8 cellular contexts compared by ENCODE assay signal in the genomic region with DNA sequence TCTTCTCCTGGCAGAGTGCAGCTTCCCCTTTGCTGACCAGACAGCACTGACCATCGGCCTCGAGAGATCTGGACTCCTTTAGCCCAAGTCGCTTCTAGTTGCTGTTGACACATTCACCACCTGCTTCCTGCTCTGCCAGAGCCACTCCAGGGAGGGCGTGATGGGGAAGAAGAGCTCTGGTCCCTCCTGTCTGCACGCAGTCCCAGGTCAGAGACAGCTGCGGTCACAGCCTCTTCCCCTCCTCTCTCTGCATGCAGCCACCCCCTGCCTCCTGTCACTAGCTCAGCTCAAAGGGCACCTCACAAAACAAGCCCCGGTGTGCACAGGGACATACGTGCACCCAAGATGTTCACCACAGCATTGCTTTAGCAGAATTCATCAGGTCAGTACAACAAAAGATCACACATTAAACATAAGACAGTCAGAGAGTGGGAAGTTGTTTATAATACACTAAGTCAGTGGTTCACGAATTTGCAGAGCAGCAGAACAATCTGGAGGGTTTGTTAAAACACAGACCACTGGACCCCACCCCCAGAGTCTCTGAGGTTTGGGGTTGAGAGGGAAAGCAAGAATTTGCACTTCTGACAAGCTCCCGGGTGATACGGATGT.
A peak's percentile ranks its signal among the peaks of the same experiment; 100 is the strongest.
DNase-seq lines count a peak whose midpoint lies in the region; ATAC-seq and TF ChIP-seq lines count a peak whose summit lies in the region.

No MANE protein-coding gene starts in this region.

- no peaks in the 10 kb centered on the region for H3K9me3 Mint-ChIP-seq in MCF 10A (ENCODE audit: unreplicated experiment)

- CTCF ChIA-PET in MCF 10A (lab: Yijun Ruan, JAX) = interaction anchor here (0.7 to 4.9 kb wide), 8 partner anchors 12 to 1094 kb away, joined by 3 to 29 read pairs (median 4); partner anchors contain the start of gene RUNX3

- H3K4me1 ChIP-seq in Karpas-422 (ENCODE audit: low read length) = peaks cover 32% of the 10 kb centered on the region

- ATAC-seq in T-helper 17 cell (peak; percentile 45), HG03469 (IDR thresholded peaks at IDR 0.05; ENCODE audit: unreplicated experiment) (no peak), HG03442 (IDR thresholded peaks at IDR 0.05; ENCODE audit: unreplicated experiment) (no peak)

- H3K27ac Mint-ChIP-seq in T-helper 17 cell (peak overlapping the region; percentile 73), MCF 10A (ENCODE audit: low read depth, unreplicated experiment) (no peak overlapping the region)

- no peak overlapping the region for H3K4me3 ChIP-seq in Karpas-422 (ENCODE audit: low read length)

- POLR2A ChIA-PET in MCF 10A (lab: Yijun Ruan, JAX) = no interaction called here

- H3K9me3 ChIP-seq in Karpas-422 (ENCODE audit: low read length) (no peaks in the 10 kb centered on the region), T-helper 17 cell (ENCODE audit: control insufficient read depth, low read length, poor library complexity, severe bottlenecking) (no peaks in the 10 kb centered on the region)

- no peak overlapping the region for H2AFZ ChIP-seq in Karpas-422 (ENCODE audit: low read length)

- H3K36me3 Mint-ChIP-seq in T-helper 17 cell (ENCODE audit: low read depth) (no peaks in the 10 kb centered on the region), MCF 10A (ENCODE audit: insufficient read depth, unreplicated experiment) (no peaks in the 10 kb centered on the region)

- H3K4me1 Mint-ChIP-seq in T-helper 17 cell (peaks cover 38% of the 10 kb centered on the region), MCF 10A (ENCODE audit: insufficient read depth, unreplicated experiment) (no peaks in the 10 kb centered on the region)

- TF ChIP-seq CTCF in MCF 10A (IDR thresholded peaks at IDR 0.05; ENCODE audit: unreplicated experiment) = no peak

- no TSS peak for BruUV-seq in MCF 10A (replicated peaks; lab: Mats Ljungman, UMichigan)

- H3K36me3 ChIP-seq in Karpas-422 (ENCODE audit: insufficient read depth, low read length) = no peaks in the 10 kb centered on the region

- peaks cover 7% of the 10 kb centered on the region for H3K27me3 Mint-ChIP-seq in T-helper 17 cell
- H3K27me3 Mint-ChIP-seq in MCF 10A (ENCODE audit: insufficient read depth, unreplicated experiment) = peaks cover 36% of the 10 kb centered on the region

- intact Hi-C loops in MCF 10A (cut with micrococcal nuclease) = no loop called here

- H3K9ac ChIP-seq in Karpas-422 (ENCODE audit: low read length) = no peak overlapping the region; the same call in 1 of the 2 replicates

- no peak overlapping the region for H3K27ac ChIP-seq in Karpas-422 (ENCODE audit: low read length)

- DNase-seq in DMS153 (lab: John Stamatoyannopoulos, UW) (peak; percentile 77), Karpas-422 (peak; percentile 57), T-helper 17 cell (no peak), medulla oblongata (ENCODE audit: extremely low spot score) (peak; percentile 80), NCI-H1436 (lab: John Stamatoyannopoulos, UW) (no peak), MCF 10A (ENCODE audit: unreplicated experiment) (no peak)

- H3K9me2 ChIP-seq in Karpas-422 (replicated peaks; ENCODE audit: insufficient read depth, low read length) = no peaks in the 10 kb centered on the region

- H4K20me1 ChIP-seq in Karpas-422 (ENCODE audit: insufficient read depth, low read depth, low read length) = no peaks in the 10 kb centered on the region

- no peak overlapping the region for H3K4me2 ChIP-seq in Karpas-422 (ENCODE audit: low read depth, low read length, poor library complexity, severe bottlenecking)

- H3K27me3 ChIP-seq in Karpas-422 (ENCODE audit: low read length) = no peaks in the 10 kb centered on the region

- no peaks in the 10 kb centered on the region for H3K79me2 ChIP-seq in Karpas-422 (ENCODE audit: low read length)

- H3K4me3 Mint-ChIP-seq in T-helper 17 cell (peak overlapping the region; percentile 79), MCF 10A (ENCODE audit: unreplicated experiment) (no peak overlapping the region)

Comparison
In these comparisons a context has a peak if more than half of its experiments do, and no peak if none do; other contexts are left out.
1. DNase-seq: peak in DMS153 (single experiment), Karpas-422 (single experiment) and medulla oblongata (single experiment); none in T-helper 17 cell (0 of 3), NCI-H1436 (single experiment) and MCF 10A (single experiment).